ENCODE assay signal across 16 cellular contexts in the genomic region with DNA sequence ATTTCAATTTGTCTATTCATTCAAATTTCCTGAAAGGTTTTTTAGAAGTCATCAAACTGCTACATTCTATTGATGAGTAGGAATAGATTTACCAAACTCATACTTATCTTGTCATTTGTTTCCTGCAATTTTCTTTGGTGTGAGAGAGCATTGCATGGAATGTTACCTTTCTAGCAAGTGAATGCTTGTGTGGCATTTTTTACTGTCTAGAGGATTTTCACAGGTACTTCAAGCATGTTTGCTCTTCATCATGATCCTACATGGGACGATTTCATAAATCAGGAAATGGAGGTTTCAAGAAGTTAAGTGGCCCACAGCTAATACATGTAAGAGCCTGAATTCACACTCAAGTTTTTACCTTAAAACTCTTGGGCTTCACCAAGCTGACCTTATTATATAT. TPM values are rescaled to one million over a fixed set of nuclear protein-coding genes. Genes with fewer than 3 reads are reported as not detected.
DNase-seq lines count a peak whose midpoint lies in the region; ATAC-seq and TF ChIP-seq lines count a peak whose summit lies in the region.
"Had no signal": no experiment of that assay in that cellular context is flagged by ENCODE, and none has a peak within 500 bp of the region (broad histone marks: within the 10 kb centered on the region; RNA-seq: fewer than 3 reads in every experiment).

No MANE protein-coding gene starts in this region.

- H4K20me1 ChIP-seq in SU-DHL-6 (ENCODE audit: low read depth, low read length): no peaks in the 10 kb centered on the region

- H3K79me2 ChIP-seq in SU-DHL-6 (ENCODE audit: insufficient read depth, low read length): peaks cover 95% of the 10 kb centered on the region

- peaks cover 74% of the 10 kb centered on the region for H3K36me3 Mint-ChIP-seq in activated CD4-positive, alpha-beta T cell treated with anti-CD3 and anti-CD28 coated beads, Interleukin-2, amount 10 ng/mL, durations not matched to agents 7 days and 5 days (ENCODE audit: low read depth)

- no peaks in the 10 kb centered on the region for H3K27me3 Mint-ChIP-seq in activated CD4-positive, alpha-beta T cell treated with anti-CD3 and anti-CD28 coated beads, Interleukin-2, amount 10 ng/mL, durations not matched to agents 7 days and 5 days
- H3K27me3 Mint-ChIP-seq in stimulated activated naive CD8-positive, alpha-beta T cell treated with anti-CD3 and anti-CD28 coated beads, Interleukin-15, amount 100 ng/mL, for 72 hours: no peaks in the 10 kb centered on the region

- H3K9ac ChIP-seq in SU-DHL-6 (ENCODE audit: low read length): no peak overlapping the region

- H3K9me3 Mint-ChIP-seq in activated CD4-positive, alpha-beta T cell treated with anti-CD3 and anti-CD28 coated beads, Interleukin-2, amount 10 ng/mL, durations not matched to agents 7 days and 5 days: no peaks in the 10 kb centered on the region
- no peaks in the 10 kb centered on the region for H3K9me3 Mint-ChIP-seq in stimulated activated naive CD8-positive, alpha-beta T cell treated with anti-CD3 and anti-CD28 coated beads, Interleukin-15, amount 100 ng/mL, for 72 hours

- H3K27ac ChIP-seq in SU-DHL-6 (ENCODE audit: low read depth, low read length) (peak overlapping the region; percentile 21; the same call in 1 of the 2 replicates), gastroesophageal sphincter (peak overlapping the region in 3 of 4 donors; percentile 49 to 71 (median 68))
- H3K27ac ChIP-seq: RWPE1 had no signal

- H3K9me2 ChIP-seq in SU-DHL-6 (replicated peaks; ENCODE audit: insufficient read depth, low read length): no peaks in the 10 kb centered on the region

- WGBS in gastroesophageal sphincter (ENCODE audit: low coverage in 1 of 2), 2 donors: 82 to 86% methylated on average over 1 of the region's 1 CpG

- peak overlapping the region; percentile 67 for H3K4me3 Mint-ChIP-seq in activated CD4-positive, alpha-beta T cell treated with anti-CD3 and anti-CD28 coated beads, Interleukin-2, amount 10 ng/mL, durations not matched to agents 7 days and 5 days
- H3K4me3 Mint-ChIP-seq in stimulated activated naive CD8-positive, alpha-beta T cell treated with anti-CD3 and anti-CD28 coated beads, Interleukin-15, amount 100 ng/mL, for 72 hours: peak overlapping the region; percentile 78 to 86
- H3K4me3 Mint-ChIP-seq: nephron progenitor cell had no signal

- H3K4me3 ChIP-seq in SU-DHL-6 (ENCODE audit: insufficient read depth, low read length, poor library complexity, severe bottlenecking): no peak overlapping the region
- H3K4me3 ChIP-seq in gastroesophageal sphincter: no peak overlapping the region
- H3K4me3 ChIP-seq: thoracic aorta had no signal

- no peaks in the 10 kb centered on the region for H3K27me3 ChIP-seq in SU-DHL-6 (ENCODE audit: low read length)
- no peaks in the 10 kb centered on the region for H3K27me3 ChIP-seq in gastroesophageal sphincter

- POLR2A ChIA-PET in activated CD4-positive, alpha-beta T cell treated with anti-CD3 and anti-CD28 coated beads, Interleukin-2, amount 10 ng/mL, durations not matched to agents 7 days and 5 days (lab: Charles Lee): no interaction called here

- H3K9me3 ChIP-seq in SU-DHL-6 (ENCODE audit: insufficient read depth, low read length) (no peaks in the 10 kb centered on the region), gastroesophageal sphincter (no peaks in the 10 kb centered on the region)

- H2AFZ ChIP-seq in SU-DHL-6 (ENCODE audit: low read depth, low read length, severe bottlenecking): no peak overlapping the region

- DNase-seq in activated CD4-positive, alpha-beta T cell treated with anti-CD3 and anti-CD28 coated beads, Interleukin-2, amount 10 ng/mL, durations not matched to agents 7 days and 5 days: no peak
- DNase-seq in activated CD4-positive, alpha-beta T cell treated with anti-CD3 and anti-CD28 coated beads, Interleukin-2, amount 50 U/mL, for 1 hour: no peak
- DNase-seq in stimulated activated naive CD8-positive, alpha-beta T cell treated with anti-CD3 and anti-CD28 coated beads, Interleukin-15, amount 100 ng/mL, for 72 hours: no peak
- DNase-seq in NCI-H1930 (lab: John Stamatoyannopoulos, UW): no peak
- DNase-seq in NCI-H345 treated with DMSO at 0.1 percent for 48 hours (lab: John Stamatoyannopoulos, UW; ENCODE audit: unreplicated experiment): no peak
- DNase-seq: ACHN, glutamatergic neuron, kidney glomerular epithelial cell, NCI-H1436, NCI-H69, nephron progenitor cell had no signal

- no peaks in the 10 kb centered on the region for H3K36me3 ChIP-seq in SU-DHL-6 (ENCODE audit: low read length)
- peaks cover 0 to 5% of the 10 kb centered on the region in 2 donors for H3K36me3 ChIP-seq in gastroesophageal sphincter
- H3K36me3 ChIP-seq: thoracic aorta had no signal

- peaks cover 44 to 97% (median 52%) of the 10 kb centered on the region in 3 donors for H3K4me1 ChIP-seq in gastroesophageal sphincter

- TF ChIP-seq POLR2A in gastroesophageal sphincter (IDR thresholded peaks at IDR 0.05): no peak

- ATAC-seq in gastroesophageal sphincter (no peak), GM19324 (IDR thresholded peaks at IDR 0.05; ENCODE audit: low FRiP score, unreplicated experiment) (no peak)
- ATAC-seq in stimulated activated naive CD8-positive, alpha-beta T cell treated with anti-CD3 and anti-CD28 coated beads, Interleukin-15, amount 100 ng/mL, for 72 hours: no peak

- H3K4me2 ChIP-seq in SU-DHL-6 (ENCODE audit: low read depth, low read length, poor library complexity, severe bottlenecking): no peak overlapping the region

- H3F3A ChIP-seq in SU-DHL-6 (ENCODE audit: insufficient read depth): peaks cover 30% of the 10 kb centered on the region

- CTCF ChIA-PET in activated CD4-positive, alpha-beta T cell treated with anti-CD3 and anti-CD28 coated beads, Interleukin-2, amount 10 ng/mL, durations not matched to agents 7 days and 5 days (lab: Charles Lee): interaction anchor here (1.4 to 3.3 kb wide), 3 partner anchors 11 to 31 kb away, joined by 3 to 9 read pairs (median 6); no protein-coding TSS in a partner anchor

- TF ChIP-seq CTCF in SU-DHL-6 (IDR thresholded peaks at IDR 0.05; ENCODE audit: insufficient read depth, low read length, poor library complexity, severe bottlenecking) (no peak), gastroesophageal sphincter (IDR thresholded peaks at IDR 0.05) (no peak)

- peaks cover 96% of the 10 kb centered on the region for H3K4me1 Mint-ChIP-seq in activated CD4-positive, alpha-beta T cell treated with anti-CD3 and anti-CD28 coated beads, Interleukin-2, amount 10 ng/mL, durations not matched to agents 7 days and 5 days
- H3K4me1 Mint-ChIP-seq in stimulated activated naive CD8-positive, alpha-beta T cell treated with anti-CD3 and anti-CD28 coated beads, Interleukin-15, amount 100 ng/mL, for 72 hours: peaks cover 96% of the 10 kb centered on the region

- H3K27ac Mint-ChIP-seq in activated CD4-positive, alpha-beta T cell treated with anti-CD3 and anti-CD28 coated beads, Interleukin-2, amount 10 ng/mL, durations not matched to agents 7 days and 5 days: peak overlapping the region; percentile 97
- peak overlapping the region; percentile 100 for H3K27ac Mint-ChIP-seq in stimulated activated naive CD8-positive, alpha-beta T cell treated with anti-CD3 and anti-CD28 coated beads, Interleukin-15, amount 100 ng/mL, for 72 hours
- H3K27ac Mint-ChIP-seq: nephron progenitor cell had no signal

- no peak for TF ChIP-seq EP300 in gastroesophageal sphincter (IDR thresholded peaks at IDR 0.05)

RNA-seq across cellular contexts. Expression of a gene that starts 26.1 kb away (rescaled TPM):
- total RNA-seq in activated CD4-positive, alpha-beta T cell treated with anti-CD3 and anti-CD28 coated beads, Interleukin-2, amount 10 ng/mL, durations not matched to agents 7 days and 5 days: 10 to 100 TPM; 74.4 to 77.8 TPM
- total RNA-seq in gastroesophageal sphincter: 100 to 1,000 TPM; 174 to 297 (median 231) TPM
